ENCODE assay signal across 8 cellular contexts in genomic region chr7:7681191-7681935, GRCh38. TPM values are rescaled to one million over a fixed set of nuclear protein-coding genes. Genes with fewer than 3 reads are reported as not detected.
DNase-seq lines count a peak whose midpoint lies in the region; ATAC-seq and TF ChIP-seq lines count a peak whose summit lies in the region.

No MANE protein-coding gene starts in this region.

- H3K4me1 ChIP-seq in osteoblast (ENCODE audit: insufficient read depth, low read length), result peaks cover 9% of the 10 kb centered on the region

- POLR2A ChIA-PET in activated CD4-positive, alpha-beta memory T cell treated with anti-CD3 and anti-CD28 coated beads, Interleukin-2, amount 10 ng/mL, durations not matched to agents 7 days and 5 days (lab: Charles Lee), result interaction anchor here (0.9 to 2.7 kb wide), 9 partner anchors 10 to 534 kb away, joined by 3 to 16 read pairs (median 3); partner anchors contain the start of genes GLCCI1 and UMAD1

- H3K4me1 Mint-ChIP-seq in activated CD4-positive, alpha-beta memory T cell treated with anti-CD3 and anti-CD28 coated beads, Interleukin-2, amount 10 ng/mL, durations not matched to agents 7 days and 5 days, result peaks cover 21% of the 10 kb centered on the region

- H3K4me3 ChIP-seq in osteoblast (ENCODE audit: insufficient read depth, low read length), result peak overlapping the region; percentile 61

- DNase-seq in CD1c-positive myeloid dendritic cell (ENCODE audit: extremely low spot score), result peak; percentile 52
- peak; percentile 62 for DNase-seq in NCI-H345 (lab: John Stamatoyannopoulos, UW)
- peak; percentile 26 for DNase-seq in activated CD4-positive, alpha-beta memory T cell treated with anti-CD3 and anti-CD28 coated beads, Interleukin-2, amount 10 ng/mL, durations not matched to agents 7 days and 5 days
- DNase-seq in fibroblast of the conjunctiva (ENCODE audit: low read depth), result peak; percentile 49
- peak; percentile 63 for DNase-seq in osteoblast (ENCODE audit: insufficient read length, low spot score, missing footprints)
- no peak for DNase-seq in epidermal melanocyte (ENCODE audit: insufficient read length, low spot score)

- H3K27ac Mint-ChIP-seq in activated CD4-positive, alpha-beta memory T cell treated with anti-CD3 and anti-CD28 coated beads, Interleukin-2, amount 10 ng/mL, durations not matched to agents 7 days and 5 days, result no peak overlapping the region

- H3K27ac ChIP-seq in osteoblast (ENCODE audit: low read depth, low read length), result peak overlapping the region; percentile 18

- H2AFZ ChIP-seq in osteoblast (ENCODE audit: low read length), result peak overlapping the region; percentile 60

- peaks cover 8% of the 10 kb centered on the region for H3K36me3 Mint-ChIP-seq in activated CD4-positive, alpha-beta memory T cell treated with anti-CD3 and anti-CD28 coated beads, Interleukin-2, amount 10 ng/mL, durations not matched to agents 7 days and 5 days (ENCODE audit: low read depth)

- peak overlapping the region; percentile 79 for H3K4me2 ChIP-seq in osteoblast (ENCODE audit: insufficient read depth, low read length)

- no peaks in the 10 kb centered on the region for H3K9me3 ChIP-seq in osteoblast (ENCODE audit: low read depth, low read length)

- no peak overlapping the region for H3K4me3 Mint-ChIP-seq in activated CD4-positive, alpha-beta memory T cell treated with anti-CD3 and anti-CD28 coated beads, Interleukin-2, amount 10 ng/mL, durations not matched to agents 7 days and 5 days

- H3K79me2 ChIP-seq in osteoblast (ENCODE audit: insufficient read depth, low read length), result peaks cover 5% of the 10 kb centered on the region

- CTCF ChIA-PET in activated CD4-positive, alpha-beta memory T cell treated with anti-CD3 and anti-CD28 coated beads, Interleukin-2, amount 10 ng/mL, durations not matched to agents 7 days and 5 days (lab: Charles Lee), result interaction anchor here (0.6 to 2.9 kb wide), 37 partner anchors 9 to 615 kb away, joined by 3 to 34 read pairs (median 4); partner anchors contain the start of genes GLCCI1, RPA3 and UMAD1

- no peaks in the 10 kb centered on the region for H3K27me3 ChIP-seq in osteoblast (ENCODE audit: insufficient read depth, low read length)

- H4K20me1 ChIP-seq in osteoblast (ENCODE audit: insufficient read depth, low read length), result no peaks in the 10 kb centered on the region

- H3K9me3 Mint-ChIP-seq in activated CD4-positive, alpha-beta memory T cell treated with anti-CD3 and anti-CD28 coated beads, Interleukin-2, amount 10 ng/mL, durations not matched to agents 7 days and 5 days, result peaks cover 4% of the 10 kb centered on the region

- H3K36me3 ChIP-seq in osteoblast (ENCODE audit: insufficient read depth, low read length), result no peaks in the 10 kb centered on the region

- peak; percentile 68 for TF ChIP-seq CTCF in osteoblast (IDR thresholded peaks at IDR 0.05; ENCODE audit: extremely low read depth, low read depth, low read length)

- H3K27me3 Mint-ChIP-seq in activated CD4-positive, alpha-beta memory T cell treated with anti-CD3 and anti-CD28 coated beads, Interleukin-2, amount 10 ng/mL, durations not matched to agents 7 days and 5 days, result no peaks in the 10 kb centered on the region

- peak; percentile 87 for ATAC-seq in GM18861 (IDR thresholded peaks at IDR 0.05; ENCODE audit: unreplicated experiment)
- peak; percentile 73 for ATAC-seq in HG03159 (IDR thresholded peaks at IDR 0.05; ENCODE audit: unreplicated experiment)

RNA-seq across cellular contexts. Expression of gene RPA3, which starts 37.0 kb away (rescaled TPM):
- total RNA-seq in activated CD4-positive, alpha-beta memory T cell treated with anti-CD3 and anti-CD28 coated beads, Interleukin-2, amount 10 ng/mL, durations not matched to agents 7 days and 5 days, result 100 to 1,000 TPM; 118 to 120 TPM
- 15.9 and 16.6 TPM in 2 replicates for total RNA-seq in osteoblast

RNA-seq across cellular contexts. Expression of gene UMAD1, which starts 40.8 kb away (rescaled TPM):
- 10 to 100 TPM; 16.1 to 16.7 TPM for total RNA-seq in activated CD4-positive, alpha-beta memory T cell treated with anti-CD3 and anti-CD28 coated beads, Interleukin-2, amount 10 ng/mL, durations not matched to agents 7 days and 5 days
- total RNA-seq in osteoblast, result 16.2 and 17.0 TPM in 2 replicates
